ENCODE assay signal across 8 cellular contexts in the genomic region with DNA sequence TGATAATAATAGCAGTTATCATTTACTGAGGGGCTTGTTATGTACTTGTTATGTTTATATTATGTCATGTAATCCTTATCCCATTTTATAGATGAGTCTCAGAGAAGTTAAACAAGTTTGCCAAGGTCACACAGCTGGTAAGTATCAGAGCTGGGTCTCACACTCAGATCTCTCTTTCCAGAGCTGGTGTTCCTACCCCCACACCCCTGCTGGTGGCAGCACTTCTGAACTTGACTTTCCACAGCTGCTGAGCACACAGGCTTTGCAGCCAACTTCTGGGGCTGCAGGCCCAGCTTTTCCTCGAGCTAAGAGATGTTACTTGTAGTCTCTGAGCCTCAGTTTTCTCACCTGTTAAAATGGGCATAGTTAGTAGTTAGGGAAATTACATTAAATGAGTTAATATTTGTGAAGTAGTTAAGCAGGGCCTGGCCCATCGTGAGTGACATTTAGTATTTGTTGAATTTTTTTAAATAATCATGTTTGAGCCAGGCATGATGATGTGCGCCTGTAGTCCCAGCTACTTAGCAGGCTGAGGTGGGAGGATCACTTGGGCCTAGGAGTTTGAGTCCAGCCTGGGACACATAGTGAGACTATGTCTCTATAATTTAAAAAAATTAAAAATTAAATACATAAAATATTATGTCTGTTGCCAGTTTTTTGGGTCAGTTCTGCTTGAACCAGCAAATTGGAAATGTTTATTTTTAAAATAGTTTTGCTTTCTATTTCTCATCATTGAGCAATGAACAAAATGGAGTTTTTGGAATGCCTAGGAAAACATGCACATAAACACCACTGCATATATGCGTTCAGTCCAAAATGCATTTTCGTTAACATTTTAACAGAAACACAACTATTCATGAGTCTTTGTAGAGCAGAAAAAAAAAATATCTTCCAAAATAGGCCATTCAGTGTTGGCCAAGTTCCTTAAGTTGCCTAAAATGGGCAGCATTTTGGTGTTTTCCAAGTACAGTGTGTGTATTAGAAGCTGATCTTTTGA.
DNase-seq lines count a peak whose midpoint lies in the region; ATAC-seq, FAIRE-seq and TF ChIP-seq lines count a peak whose summit lies in the region.

No MANE protein-coding gene starts in this region.

- peaks cover 16% of the 10 kb centered on the region for H3K4me1 ChIP-seq in fibroblast of lung (ENCODE audit: control insufficient read depth, extremely low read depth, insufficient read depth, low read length)

- H3K79me2 ChIP-seq in fibroblast of lung (ENCODE audit: control insufficient read depth, insufficient read depth, low read length): no peaks in the 10 kb centered on the region

- H4K20me1 ChIP-seq in fibroblast of lung (ENCODE audit: control insufficient read depth, extremely low read depth, insufficient read depth, low read length): no peaks in the 10 kb centered on the region

- no peak overlapping the region for H3K4me3 ChIP-seq in fibroblast of lung (replicated peaks in 1 of 4; ENCODE audit: control extremely low read depth in 1 of 4, insufficient read depth in 1 of 4, low read depth in 3 of 4, low read length in 4 of 4)

- DNase-seq in GM13976 (ENCODE audit: low spot score) (no peak), RCC 7860 (ENCODE audit: low spot score) (peak; percentile 17), fibroblast of lung (ENCODE audit: low read depth in 2 of 2) (peak; percentile 59 to 89), progenitor cell of endocrine pancreas (ENCODE audit: low spot score, unreplicated experiment) (no peak), SHP77 treated with DMSO at 0.1 percent for 48 hours (lab: John Stamatoyannopoulos, UW) (no peak)

- no peaks in the 10 kb centered on the region for H3K9me3 ChIP-seq in fibroblast of lung (ENCODE audit: control insufficient read depth, insufficient read depth, low read depth, low read length)

- no peak overlapping the region for H3K4me3 Mint-ChIP-seq in progenitor cell of endocrine pancreas (ENCODE audit: low read depth)

- peak overlapping the region; percentile 60 for H3K27ac ChIP-seq in fibroblast of lung (ENCODE audit: insufficient read depth, low read length)

- H3K9me3 Mint-ChIP-seq in progenitor cell of endocrine pancreas (ENCODE audit: low read depth): no peaks in the 10 kb centered on the region

- peak overlapping the region; percentile 48 for H3K4me2 ChIP-seq in fibroblast of lung (ENCODE audit: extremely low read depth, insufficient read depth, low read length)

- H2AFZ ChIP-seq in fibroblast of lung (ENCODE audit: low read length): peak overlapping the region; percentile 50

- H3K27me3 Mint-ChIP-seq in progenitor cell of endocrine pancreas: no peaks in the 10 kb centered on the region

- H3K27me3 ChIP-seq in fibroblast of lung (ENCODE audit: control insufficient read depth, insufficient read depth, low read length): no peaks in the 10 kb centered on the region

- H3K9ac ChIP-seq in fibroblast of lung (ENCODE audit: insufficient read depth, low read length): no peak overlapping the region

- peak; percentile 15 for TF ChIP-seq CTCF in GM13976 (IDR thresholded peaks at IDR 0.05; ENCODE audit: borderline replicate concordance, control extremely low read depth, extremely low read depth, insufficient read depth, missing control alignments)
- TF ChIP-seq CTCF in fibroblast of lung (conservative IDR thresholded peaks at IDR 0.05 in 1 of 2, IDR thresholded peaks at IDR 0.05 in 1 of 2; ENCODE audit: low read depth in 1 of 2, low read length in 2 of 2): peak; percentile 64 to 80
- peak; percentile 45 for TF ChIP-seq CTCF in progenitor cell of endocrine pancreas (IDR thresholded peaks at IDR 0.05; ENCODE audit: unreplicated experiment)

- no peaks in the 10 kb centered on the region for H3K36me3 Mint-ChIP-seq in progenitor cell of endocrine pancreas (ENCODE audit: insufficient read depth)

- H3K4me1 Mint-ChIP-seq in progenitor cell of endocrine pancreas (ENCODE audit: low read depth): peaks cover 5% of the 10 kb centered on the region

- H3K27ac Mint-ChIP-seq in progenitor cell of endocrine pancreas: peak overlapping the region; percentile 37

- H3K36me3 ChIP-seq in fibroblast of lung (ENCODE audit: control insufficient read depth, insufficient read depth, low read length): no peaks in the 10 kb centered on the region

- in situ Hi-C loops in GM13976 (cut with MboI; ENCODE audit: low sequenced_read_pairs, unreplicated experiment): no loop called here

- no peak for FAIRE-seq in RCC 7860 (lab: Jason Lieb, UNC)

- no peak for ATAC-seq in HG02642 (IDR thresholded peaks at IDR 0.05; ENCODE audit: poor library complexity, unreplicated experiment)
- no peak for ATAC-seq in HG03442 (IDR thresholded peaks at IDR 0.05; ENCODE audit: unreplicated experiment)
- no peak for ATAC-seq in GM18907 (IDR thresholded peaks at IDR 0.05; ENCODE audit: unreplicated experiment)

Comparison
In these comparisons a context has a peak if more than half of its experiments do, and no peak if none do; other contexts are left out.
1. DNase-seq: peak in RCC 7860 (single experiment) and fibroblast of lung (2 of 2); none in GM13976 (single experiment), progenitor cell of endocrine pancreas (single experiment) and SHP77 treated with DMSO at 0.1 percent for 48 hours (single experiment).
2. CTCF ChIP-seq: peak in every context shown above with its lines; median percentile 72 in fibroblast of lung; 45 in progenitor cell of endocrine pancreas; 15 in GM13976.